In genomic region chr14:30620178-30620577, GRCh38 we compare ENCODE assay signal across 8 cellular contexts. TPM values are rescaled to one million over a fixed set of nuclear protein-coding genes. Genes with fewer than 3 reads are reported as not detected.
A peak's percentile ranks its signal among the peaks of the same experiment; 100 is the strongest.
DNase-seq lines count a peak whose midpoint lies in the region; ATAC-seq and TF ChIP-seq lines count a peak whose summit lies in the region.

No MANE protein-coding gene starts in this region.

- peak overlapping the region; percentile 70 to 82 for H3K27ac Mint-ChIP-seq in activated naive CD4-positive, alpha-beta T cell treated with anti-CD3 and anti-CD28 coated beads, Interleukin-2, amount 50 U/mL, for 72 hours

- peaks cover 13 to 14% of the 10 kb centered on the region in 2 donors for H3K36me3 Mint-ChIP-seq in activated naive CD4-positive, alpha-beta T cell treated with anti-CD3 and anti-CD28 coated beads, Interleukin-2, amount 50 U/mL, for 72 hours

- TF ChIP-seq EP300 in suprapubic skin (IDR thresholded peaks at IDR 0.05) = no peak

- no peak for TF ChIP-seq POLR2A in suprapubic skin (IDR thresholded peaks at IDR 0.05)

- no peak overlapping the region for H3K27ac ChIP-seq in suprapubic skin

- whole genome bisulfite sequencing in suprapubic skin = 59% methylated on average over 1 of the region's 1 CpG

- DNase-seq in AML-193 (lab: John Stamatoyannopoulos, UW) (peak; percentile 14 to 33), NCI-H2196 (lab: John Stamatoyannopoulos, UW; ENCODE audit: unreplicated experiment) (no peak), T-helper 9 cell (no peak), suprapubic skin (ENCODE audit: low spot score in 2 of 2) (no peak)
- no peak for DNase-seq in activated naive CD4-positive, alpha-beta T cell treated with anti-CD3 and anti-CD28 coated beads, Interleukin-2, amount 50 U/mL, for 72 hours (ENCODE audit: low spot score in 2 of 2)
- no peak for DNase-seq in activated CD4-positive, alpha-beta T cell treated with anti-CD3 and anti-CD28 coated beads, Interleukin-2, amount 50 U/mL, for 4 hours

- H3K4me3 ChIP-seq in suprapubic skin = no peak overlapping the region

- no peaks in the 10 kb centered on the region for H3K27me3 ChIP-seq in suprapubic skin

- peaks cover 8% of the 10 kb centered on the region for H3K36me3 ChIP-seq in suprapubic skin

- no peak for TF ChIP-seq CTCF in suprapubic skin (IDR thresholded peaks at IDR 0.05)

- no peaks in the 10 kb centered on the region for H3K9me3 ChIP-seq in suprapubic skin

- H3K4me1 ChIP-seq in suprapubic skin = peaks cover 25% of the 10 kb centered on the region

- no peaks in the 10 kb centered on the region for H3K9me3 Mint-ChIP-seq in activated naive CD4-positive, alpha-beta T cell treated with anti-CD3 and anti-CD28 coated beads, Interleukin-2, amount 50 U/mL, for 72 hours

- peak; percentile 27 for ATAC-seq in GM19455 (IDR thresholded peaks at IDR 0.05; ENCODE audit: unreplicated experiment)
- peak; percentile 36 for ATAC-seq in HG03520 (IDR thresholded peaks at IDR 0.05; ENCODE audit: unreplicated experiment)
- peak; percentile 40 to 48 for ATAC-seq in activated naive CD4-positive, alpha-beta T cell treated with anti-CD3 and anti-CD28 coated beads, Interleukin-2, amount 50 U/mL, for 72 hours

RNA-seq across cellular contexts. Expression of gene SCFD1, which starts 1.9 kb away (rescaled TPM):
- total RNA-seq in activated naive CD4-positive, alpha-beta T cell treated with anti-CD3 and anti-CD28 coated beads, Interleukin-2, amount 50 U/mL, for 72 hours = 10 to 100 TPM; 49.9 to 60.2 TPM
- 10 to 100 TPM; 26.4 to 84.2 (median 49.9) TPM for total RNA-seq in suprapubic skin

Comparison
In these comparisons a context has a peak if more than half of its experiments do, and no peak if none do; other contexts are left out.
1. DNase-seq: peak in AML-193 (2 of 2); none in activated naive CD4-positive, alpha-beta T cell treated with anti-CD3 and anti-CD28 coated beads, Interleukin-2, amount 50 U/mL, for 72 hours (0 of 2), NCI-H2196 (single experiment), T-helper 9 cell (single experiment), suprapubic skin (0 of 2) and activated CD4-positive, alpha-beta T cell treated with anti-CD3 and anti-CD28 coated beads, Interleukin-2, amount 50 U/mL, for 4 hours (0 of 2).
2. Peak in every context shown above with its lines, with median percentiles within 50 percentile points of each other: ATAC-seq.